In the genomic region with DNA sequence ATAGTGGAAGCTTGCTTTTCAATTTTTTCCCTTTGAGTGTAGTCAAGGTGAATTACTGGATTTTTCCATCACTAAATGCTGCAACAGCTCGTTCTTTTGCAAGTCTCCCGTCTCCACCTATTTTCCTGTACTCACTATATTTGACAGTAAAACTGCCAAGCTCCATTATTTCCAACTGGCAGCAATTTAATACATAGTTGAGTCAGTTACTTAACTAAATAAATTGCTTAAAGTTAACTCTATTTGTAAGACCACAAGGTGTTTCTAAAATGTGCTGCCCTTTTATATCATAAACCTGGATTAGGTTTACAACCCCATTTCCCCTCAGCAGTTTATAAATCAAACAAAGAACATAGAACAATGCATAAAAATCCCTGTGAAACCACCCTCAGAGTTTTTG, we compare ENCODE assay signal across 20 cellular contexts.
DNase-seq lines count a peak whose midpoint lies in the region; TF ChIP-seq lines count a peak whose summit lies in the region.
"Had no signal": no experiment of that assay in that cellular context is flagged by ENCODE, and none has a peak within 500 bp of the region (broad histone marks: within the 10 kb centered on the region; RNA-seq: fewer than 3 reads in every experiment).

No MANE protein-coding gene starts in this region.

- TF ChIP-seq CTCF in esophagus muscularis mucosa (IDR thresholded peaks at IDR 0.05): no peak

- intact Hi-C loops in esophagus muscularis mucosa (cut with DNase I): loop anchor here (10.0 kb wide), 1 partner anchor 1367 kb away; no protein-coding TSS in a partner anchor

- no peaks in the 10 kb centered on the region for H3K27me3 ChIP-seq in esophagus muscularis mucosa
- H3K27me3 ChIP-seq: Peyer's patch had no signal

- DNase-seq in NCI-H748 (lab: John Stamatoyannopoulos, UW; ENCODE audit: unreplicated experiment) (peak; percentile 1), NCI-H748 treated with DMSO at 0.1 percent for 48 hours (lab: John Stamatoyannopoulos, UW) (no peak), NCI-H2081 treated with DMSO at 0.1 percent for 48 hours (lab: John Stamatoyannopoulos, UW) (peak; percentile 71), esophagus muscularis mucosa (ENCODE audit: extremely low spot score) (no peak), putamen (ENCODE audit: low spot score) (peak; percentile 45), NCI-H2171 treated with DMSO at 0.1 percent for 48 hours (lab: John Stamatoyannopoulos, UW) (no peak), AG08396 (ENCODE audit: low spot score) (no peak)
- DNase-seq in activated T-cell treated with anti-CD3 and anti-CD28 coated beads, Interleukin-2, amount 50 U/mL, for 1 hour: no peak
- DNase-seq: 8988T; CD4-positive, CD25-positive, alpha-beta regulatory T cell; DMS 273 treated with DMSO at 0.1 percent for 48 hours; GDM1; GM23248; KBM-7; MV-4-11; NCI-H187 treated with DMSO at 0.1 percent for 48 hours; NCI-H510A; Peyer's patch had no signal

- peak overlapping the region; percentile 8 to 34 (median 16) for H3K27ac ChIP-seq in esophagus muscularis mucosa (replicated peaks in 1 of 4)
- H3K27ac ChIP-seq: GM23248, Peyer's patch, SJSA1 had no signal

- 53% methylated on average over 2 of the region's 2 CpGs for WGBS in esophagus muscularis mucosa

- H3K36me3 ChIP-seq in esophagus muscularis mucosa: no peaks in the 10 kb centered on the region
- H3K36me3 ChIP-seq: Peyer's patch, SJSA1 had no signal

- H3K4me1 ChIP-seq in esophagus muscularis mucosa: peaks cover 0 to 58% (median 42%) of the 10 kb centered on the region in 4 donors
- H3K4me1 ChIP-seq: Peyer's patch, SJSA1 had no signal

- no peak for TF ChIP-seq EP300 in esophagus muscularis mucosa (IDR thresholded peaks at IDR 0.05)

- TF ChIP-seq POLR2A in esophagus muscularis mucosa (IDR thresholded peaks at IDR 0.05; ENCODE audit: low read depth): no peak

- H3K4me3 ChIP-seq in esophagus muscularis mucosa: no peak overlapping the region
- H3K4me3 ChIP-seq: GM12878, GM23248, Peyer's patch, SJSA1 had no signal

- H3K9me3 ChIP-seq in esophagus muscularis mucosa: no peaks in the 10 kb centered on the region
- H3K9me3 ChIP-seq: Peyer's patch, SJSA1 had no signal

Comparison
In these comparisons a context has a peak if more than half of its experiments do, and no peak if none do; other contexts are left out.
1. DNase-seq: peak in NCI-H748 (single experiment), NCI-H2081 treated with DMSO at 0.1 percent for 48 hours (single experiment) and putamen (single experiment); none in NCI-H748 treated with DMSO at 0.1 percent for 48 hours (single experiment), esophagus muscularis mucosa (single experiment), NCI-H2171 treated with DMSO at 0.1 percent for 48 hours (single experiment), AG08396 (single experiment) and activated T-cell treated with anti-CD3 and anti-CD28 coated beads, Interleukin-2, amount 50 U/mL, for 1 hour (single experiment).